ENCODE assay signal across 25 cellular contexts in the genomic region with DNA sequence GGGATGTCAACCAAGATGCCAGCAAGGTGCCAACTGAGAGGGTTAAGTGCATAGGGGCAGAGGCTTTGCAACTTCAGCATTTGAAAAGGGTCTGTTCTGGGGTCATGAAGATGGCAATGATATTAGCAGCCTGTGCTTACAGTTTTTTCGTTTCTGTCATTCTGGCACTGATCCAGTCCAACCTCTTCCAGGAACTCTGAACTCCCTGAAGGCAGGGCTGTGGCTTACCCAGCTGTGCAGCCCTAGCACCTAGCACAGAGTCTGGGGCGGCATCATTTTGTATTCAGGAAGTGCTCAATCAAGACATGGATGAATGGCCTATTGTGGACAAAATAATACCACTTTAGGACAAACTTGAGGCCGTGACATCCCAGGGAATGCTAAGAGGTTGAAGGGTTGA. TPM values are rescaled to one million over a fixed set of nuclear protein-coding genes. Genes with fewer than 3 reads are reported as not detected.
"Had no signal": no experiment of that assay in that cellular context is flagged by ENCODE, and none has a peak within 500 bp of the region (broad histone marks: within the 10 kb centered on the region; RNA-seq: fewer than 3 reads in every experiment).

No MANE protein-coding gene starts in this region.

- H3K9me3 ChIP-seq: sigmoid colon, testis, vagina had no signal

- H3K27me3 ChIP-seq: sigmoid colon, testis, vagina had no signal

- H3K4me3 Mint-ChIP-seq: activated T-helper 17 cell treated with anti-CD3 and anti-CD28 coated beads, Interleukin-2, amount 50 U/mL, for 72 hours; central memory CD8-positive, alpha-beta T cell; effector memory CD8-positive, alpha-beta T cell; naive thymus-derived CD4-positive, alpha-beta T cell; neural crest cell had no signal

- H3K27ac ChIP-seq: heart right ventricle, sigmoid colon, testis, vagina, WERI-Rb-1 had no signal

- H3K4me1 ChIP-seq: vagina had no signal

- H3K4me3 ChIP-seq: heart right ventricle, sigmoid colon, testis, vagina had no signal

- H3K27ac Mint-ChIP-seq: activated naive CD4-positive, alpha-beta T cell treated with anti-CD3 and anti-CD28 coated beads, Interleukin-2, amount 50 U/mL, for 72 hours; activated T-helper 17 cell treated with anti-CD3 and anti-CD28 coated beads, Interleukin-2, amount 50 U/mL, for 72 hours; effector memory CD8-positive, alpha-beta T cell; naive thymus-derived CD4-positive, alpha-beta T cell; progenitor cell of endocrine pancreas had no signal

- H3K4me1 Mint-ChIP-seq: activated T-helper 17 cell treated with anti-CD3 and anti-CD28 coated beads, Interleukin-2, amount 50 U/mL, for 72 hours; central memory CD8-positive, alpha-beta T cell had no signal

- H3K36me3 ChIP-seq: heart right ventricle, sigmoid colon, vagina, WERI-Rb-1 had no signal

- H3K9me3 Mint-ChIP-seq: activated T-helper 17 cell treated with anti-CD3 and anti-CD28 coated beads, Interleukin-2, amount 50 U/mL, for 72 hours; central memory CD8-positive, alpha-beta T cell; effector memory CD8-positive, alpha-beta T cell; neural crest cell had no signal

- H3K27me3 Mint-ChIP-seq: activated T-helper 17 cell treated with anti-CD3 and anti-CD28 coated beads, Interleukin-2, amount 50 U/mL, for 72 hours; central memory CD8-positive, alpha-beta T cell; progenitor cell of endocrine pancreas had no signal

- H3K36me3 Mint-ChIP-seq: activated naive CD4-positive, alpha-beta T cell treated with anti-CD3 and anti-CD28 coated beads, Interleukin-2, amount 50 U/mL, for 72 hours had no signal

- DNase-seq: activated CD4-positive, alpha-beta T cell treated with anti-CD3 and anti-CD28 coated beads, Interleukin-2, amount 50 U/mL, for 1 hour; activated CD4-positive, CD25-positive, alpha-beta regulatory T cell treated with anti-CD3 and anti-CD28 coated beads, Interleukin-2, amount 50 U/mL, for 72 hours; activated T-cell treated with anti-CD3 and anti-CD28 coated beads, Interleukin-2, amount 50 U/mL, for 1 hour; effector memory CD8-positive, alpha-beta T cell; heart right ventricle; islet precursor cell; left cardiac atrium; naive thymus-derived CD4-positive, alpha-beta T cell; retina; sigmoid colon; stimulated activated CD4-positive, alpha-beta T cell treated with anti-CD3 and anti-CD28 coated beads, Interleukin-2, amount 100 ng/mL, for 48 hours; stimulated activated naive CD4-positive, alpha-beta T cell; testis; trophoblast cell; WERI-Rb-1 had no signal

- ATAC-seq: activated naive CD4-positive, alpha-beta T cell treated with anti-CD3 and anti-CD28 coated beads, Interleukin-2, amount 50 U/mL, for 72 hours; activated T-helper 17 cell treated with anti-CD3 and anti-CD28 coated beads, Interleukin-2, amount 50 U/mL, for 72 hours; effector memory CD8-positive, alpha-beta T cell; left cardiac atrium; naive thymus-derived CD4-positive, alpha-beta T cell had no signal

- FAIRE-seq: astrocyte, colon, endothelial cell of umbilical vein, TTC549 had no signal

RNA-seq across cellular contexts. Expression of gene HES1, which starts 51.6 kb away (rescaled TPM):
- polyA plus RNA-seq: naive thymus-derived CD4-positive, alpha-beta T cell had no signal
